In genomic region chr2:99317156-99317872, GRCh38 we compare ENCODE assay signal across 31 cellular contexts.
"Had no signal": no experiment of that assay in that cellular context is flagged by ENCODE, and none has a peak within 500 bp of the region (broad histone marks: within the 10 kb centered on the region; RNA-seq: fewer than 3 reads in every experiment).

No MANE protein-coding gene starts in this region.

- ATAC-seq: gastroesophageal sphincter; left lung; natural killer cell; stimulated activated memory B cell treated with anti-CD40 and anti-IgM and Interleukin-4, amounts not matched to agents 10 μg/mL and 1 μg/mL and 100 μg/mL, for 72 hours; stimulated activated naive CD8-positive, alpha-beta T cell treated with anti-CD3 and anti-CD28 coated beads, Interleukin-15, amount 100 ng/mL, for 72 hours; upper lobe of right lung had no signal

- H3K9me3 Mint-ChIP-seq: activated CD4-positive, alpha-beta memory T cell treated with anti-CD3 and anti-CD28 coated beads, Interleukin-2, amount 10 ng/mL, durations not matched to agents 7 days and 5 days; activated CD4-positive, alpha-beta T cell treated with anti-CD3 and anti-CD28 coated beads, Interleukin-2, amount 10 ng/mL, durations not matched to agents 7 days and 5 days; activated T-cell treated with anti-CD3 and anti-CD28 coated beads, Interleukin-2, amount 50 U/mL, for 24 hours; natural killer cell had no signal

- H3K27ac Mint-ChIP-seq: activated CD4-positive, alpha-beta memory T cell treated with anti-CD3 and anti-CD28 coated beads, Interleukin-2, amount 10 ng/mL, durations not matched to agents 7 days and 5 days; activated CD4-positive, alpha-beta T cell treated with anti-CD3 and anti-CD28 coated beads, Interleukin-2, amount 10 ng/mL, durations not matched to agents 7 days and 5 days; activated naive CD4-positive, alpha-beta T cell treated with anti-CD3 and anti-CD28 coated beads, Interleukin-2, amount 10 ng/mL, durations not matched to agents 7 days and 5 days; activated T-cell treated with anti-CD3 and anti-CD28 coated beads, Interleukin-2, amount 50 U/mL, for 24 hours; natural killer cell; stimulated activated memory B cell treated with anti-CD40 and anti-IgM and Interleukin-4, amounts not matched to agents 10 μg/mL and 1 μg/mL and 100 μg/mL, for 72 hours; stimulated activated naive CD8-positive, alpha-beta T cell treated with anti-CD3 and anti-CD28 coated beads, Interleukin-15, amount 100 ng/mL, for 72 hours; T-helper 1 cell treated with Interleukin-12 subunit alpha and Interleukin-12 subunit beta and Interleukin-4 antibody, amounts not matched to agents 30 μg/mL and 1 μg/mL, for 36 hours had no signal

- H3K79me2 ChIP-seq: hepatocyte had no signal

- H3K4me3 Mint-ChIP-seq: activated CD4-positive, alpha-beta memory T cell treated with anti-CD3 and anti-CD28 coated beads, Interleukin-2, amount 10 ng/mL, durations not matched to agents 7 days and 5 days; activated CD4-positive, alpha-beta T cell treated with anti-CD3 and anti-CD28 coated beads, Interleukin-2, amount 10 ng/mL, durations not matched to agents 7 days and 5 days; activated naive CD4-positive, alpha-beta T cell treated with anti-CD3 and anti-CD28 coated beads, Interleukin-2, amount 10 ng/mL, durations not matched to agents 7 days and 5 days; activated T-cell treated with anti-CD3 and anti-CD28 coated beads, Interleukin-2, amount 50 U/mL, for 24 hours; natural killer cell; stimulated activated memory B cell treated with anti-CD40 and anti-IgM and Interleukin-4, amounts not matched to agents 10 μg/mL and 1 μg/mL and 100 μg/mL, for 72 hours; stimulated activated naive CD8-positive, alpha-beta T cell treated with anti-CD3 and anti-CD28 coated beads, Interleukin-15, amount 100 ng/mL, for 72 hours; T-helper 1 cell treated with Interleukin-12 subunit alpha and Interleukin-12 subunit beta and Interleukin-4 antibody, amounts not matched to agents 30 μg/mL and 1 μg/mL, for 36 hours had no signal

- H3K4me1 ChIP-seq: colonic mucosa, gastroesophageal sphincter, left lung, sigmoid colon, upper lobe of right lung had no signal

- H3K27ac ChIP-seq: cardiac muscle cell, colonic mucosa, dorsolateral prefrontal cortex, gastroesophageal sphincter, hepatocyte, left lung, sigmoid colon, upper lobe of right lung had no signal

- H3K4me1 Mint-ChIP-seq: activated CD4-positive, alpha-beta T cell treated with anti-CD3 and anti-CD28 coated beads, Interleukin-2, amount 10 ng/mL, durations not matched to agents 7 days and 5 days; activated naive CD4-positive, alpha-beta T cell treated with anti-CD3 and anti-CD28 coated beads, Interleukin-2, amount 10 ng/mL, durations not matched to agents 7 days and 5 days; stimulated activated memory B cell treated with anti-CD40 and anti-IgM and Interleukin-4, amounts not matched to agents 10 μg/mL and 1 μg/mL and 100 μg/mL, for 72 hours; stimulated activated naive CD8-positive, alpha-beta T cell treated with anti-CD3 and anti-CD28 coated beads, Interleukin-15, amount 100 ng/mL, for 72 hours had no signal

- H3K9me3 ChIP-seq: colonic mucosa, gastroesophageal sphincter, left lung, sigmoid colon, upper lobe of right lung had no signal

- DNase-seq: activated CD4-positive, alpha-beta memory T cell treated with anti-CD3 and anti-CD28 coated beads, Interleukin-2, amount 10 ng/mL, durations not matched to agents 7 days and 5 days; activated CD4-positive, alpha-beta T cell treated with anti-CD3 and anti-CD28 coated beads, Interleukin-2, amount 10 ng/mL, durations not matched to agents 7 days and 5 days; activated CD4-positive, CD25-positive, alpha-beta regulatory T cell treated with anti-CD3 and anti-CD28 coated beads, Interleukin-2, amount 50 U/mL, for 72 hours; activated CD8-positive, alpha-beta memory T cell treated with anti-CD3 and anti-CD28 coated beads, Interleukin-2, amount 50 U/mL, for 48 hours; activated gamma-delta T cell; activated naive CD4-positive, alpha-beta T cell treated with anti-CD3 and anti-CD28 coated beads, Interleukin-2, amount 10 ng/mL, durations not matched to agents 7 days and 5 days; activated T-cell treated with anti-CD3 and anti-CD28 coated beads, Interleukin-2, amount 50 U/mL, for 24 hours; anterior cingulate cortex; cerebellar nuclear complex; colonic mucosa; dorsolateral prefrontal cortex; effector memory CD4-positive, alpha-beta T cell; left lung; mesendoderm; natural killer cell; sigmoid colon; small intestine; stimulated activated CD4-positive, alpha-beta T cell treated with anti-CD3 and anti-CD28 coated beads, Interleukin-1b, Interleukin-23, amount 100 ng/mL, for 48 hours; stimulated activated CD4-positive, alpha-beta T cell treated with anti-CD3 and anti-CD28 coated beads, Interleukin-4, amount 100 ng/mL, for 4 hours; stimulated activated CD8-positive, alpha-beta memory T cell treated with anti-CD3 and anti-CD28 coated beads, Interleukin-4, amount 100 ng/mL, for 48 hours; stimulated activated naive CD8-positive, alpha-beta T cell treated with anti-CD3 and anti-CD28 coated beads, Interleukin-15, amount 100 ng/mL, for 72 hours; substantia nigra; SW 1271; T1000; upper lobe of right lung had no signal

- H3K4me2 ChIP-seq: hepatocyte had no signal

- H3K27me3 ChIP-seq: cardiac muscle cell, colonic mucosa, dorsolateral prefrontal cortex, gastroesophageal sphincter, hepatocyte, left lung, sigmoid colon, upper lobe of right lung had no signal

- H3K4me3 ChIP-seq: cardiac muscle cell, colonic mucosa, dorsolateral prefrontal cortex, gastroesophageal sphincter, hepatocyte, left lung, lung, sigmoid colon, upper lobe of right lung had no signal

- H2AFZ ChIP-seq: hepatocyte had no signal

- H3K36me3 ChIP-seq: colonic mucosa had no signal

- H3K27me3 Mint-ChIP-seq: activated CD4-positive, alpha-beta memory T cell treated with anti-CD3 and anti-CD28 coated beads, Interleukin-2, amount 10 ng/mL, durations not matched to agents 7 days and 5 days; activated CD4-positive, alpha-beta T cell treated with anti-CD3 and anti-CD28 coated beads, Interleukin-2, amount 10 ng/mL, durations not matched to agents 7 days and 5 days; activated naive CD4-positive, alpha-beta T cell treated with anti-CD3 and anti-CD28 coated beads, Interleukin-2, amount 10 ng/mL, durations not matched to agents 7 days and 5 days; activated T-cell treated with anti-CD3 and anti-CD28 coated beads, Interleukin-2, amount 50 U/mL, for 24 hours; stimulated activated memory B cell treated with anti-CD40 and anti-IgM and Interleukin-4, amounts not matched to agents 10 μg/mL and 1 μg/mL and 100 μg/mL, for 72 hours; stimulated activated naive CD8-positive, alpha-beta T cell treated with anti-CD3 and anti-CD28 coated beads, Interleukin-15, amount 100 ng/mL, for 72 hours had no signal
